ENCODE assay signal across 10 cellular contexts in genomic region chr16:18799500-18799899, GRCh38. TPM values are rescaled to one million over a fixed set of nuclear protein-coding genes. Genes with fewer than 3 reads are reported as not detected.
DNase-seq lines count a peak whose midpoint lies in the region; ATAC-seq, FAIRE-seq and TF ChIP-seq lines count a peak whose summit lies in the region.
"Had no signal": no experiment of that assay in that cellular context is flagged by ENCODE, and none has a peak within 500 bp of the region (broad histone marks: within the 10 kb centered on the region; RNA-seq: fewer than 3 reads in every experiment).

No MANE protein-coding gene starts in this region.

- intact Hi-C loops in left ventricle myocardium inferior (cut with micrococcal nuclease) (no loop called here), right cardiac atrium (cut with DNase I) (no loop called here), upper lobe of right lung (cut with DNase I) (no loop called here), left colon (cut with DNase I, micrococcal nuclease) (no loop called here)

- H3K9me3 Mint-ChIP-seq in activated naive CD8-positive, alpha-beta T cell treated with anti-CD3 and anti-CD28 coated beads for 36 hours = no peaks in the 10 kb centered on the region

- no peak for FAIRE-seq in keratinocyte (lab: Jason Lieb, UNC)

- peak overlapping the region; percentile 94 for H3K4me3 ChIP-seq in left ventricle myocardium inferior
- no peak overlapping the region for H3K4me3 ChIP-seq in right cardiac atrium (ENCODE audit: low read length)
- H3K4me3 ChIP-seq in keratinocyte (ENCODE audit: control insufficient read depth in 2 of 3, extremely low read depth in 1 of 3, insufficient read depth in 2 of 3, low read depth in 1 of 3, low read length in 3 of 3) = peak overlapping the region; percentile 94 to 100 (median 96)
- H3K4me3 ChIP-seq in upper lobe of right lung = peak overlapping the region; percentile 95

- DNase-seq in left ventricle myocardium inferior (no peak), right cardiac atrium (no peak), keratinocyte (ENCODE audit: low read depth, low spot score) (no peak), upper lobe of right lung (no peak), left colon (no peak)
- DNase-seq in activated naive CD8-positive, alpha-beta T cell treated with anti-CD3 and anti-CD28 coated beads for 36 hours = no peak
- DNase-seq: DMS53, NCI-H1417 treated with DMSO at 0.1 percent for 48 hours had no signal

- 70% methylated on average over 3 of the region's 3 CpGs for WGBS in right cardiac atrium

- H3K36me3 Mint-ChIP-seq in activated naive CD8-positive, alpha-beta T cell treated with anti-CD3 and anti-CD28 coated beads for 36 hours = peaks cover 30% of the 10 kb centered on the region

- H3K27ac ChIP-seq in left ventricle myocardium inferior (replicated peaks) = no peak overlapping the region
- no peak overlapping the region for H3K27ac ChIP-seq in right cardiac atrium (ENCODE audit: low read length)
- no peak overlapping the region for H3K27ac ChIP-seq in keratinocyte (ENCODE audit: control insufficient read depth, insufficient read depth, low read length)
- no peak overlapping the region for H3K27ac ChIP-seq in upper lobe of right lung

- no peak for ATAC-seq in right cardiac atrium
- no peak for ATAC-seq in upper lobe of right lung
- ATAC-seq in GM21515 (IDR thresholded peaks at IDR 0.05; ENCODE audit: unreplicated experiment) = no peak
- no peak for ATAC-seq in left colon
- no peak for ATAC-seq in GM21381 (IDR thresholded peaks at IDR 0.05; ENCODE audit: unreplicated experiment)

- dilution Hi-C loops in keratinocyte (cut with MboI; ENCODE audit: extremely low pct_ligation_motif_present, low sequenced_read_pairs) = no loop called here

- peaks cover 56% of the 10 kb centered on the region for H3K79me2 ChIP-seq in keratinocyte (ENCODE audit: control insufficient read depth, insufficient read depth, low read length)

- no peak overlapping the region for H2AFZ ChIP-seq in keratinocyte (ENCODE audit: control insufficient read depth, low read length)

- no peak for TF ChIP-seq CTCF in left ventricle myocardium inferior (IDR thresholded peaks at IDR 0.05; ENCODE audit: borderline replicate concordance)
- no peak for TF ChIP-seq CTCF in keratinocyte (optimal IDR thresholded peaks at IDR 0.05 in 1 of 3, IDR thresholded peaks at IDR 0.05 in 1 of 3, conservative IDR thresholded peaks at IDR 0.05 in 1 of 3; ENCODE audit: extremely low read depth in 1 of 3, insufficient read depth in 2 of 3, low read length in 3 of 3)
- TF ChIP-seq CTCF in upper lobe of right lung (IDR thresholded peaks at IDR 0.05) = no peak

- peak overlapping the region; percentile 94 for H3K4me2 ChIP-seq in keratinocyte (ENCODE audit: control insufficient read depth, extremely low read depth, insufficient read depth, low read depth, low read length)

- H3K9me1 ChIP-seq in keratinocyte (ENCODE audit: control insufficient read depth, extremely low read depth, insufficient read depth, low read length) = no peaks in the 10 kb centered on the region

- H3K9ac ChIP-seq in keratinocyte (ENCODE audit: control insufficient read depth, extremely low read depth, insufficient read depth, low read length) = peak overlapping the region; percentile 95

- H3K27me3 ChIP-seq in left ventricle myocardium inferior (ENCODE audit: low read depth) = no peaks in the 10 kb centered on the region
- H3K27me3 ChIP-seq in right cardiac atrium (ENCODE audit: control insufficient read depth, insufficient read depth) = no peaks in the 10 kb centered on the region
- H3K27me3 ChIP-seq in keratinocyte (ENCODE audit: control insufficient read depth, extremely low read depth, insufficient read depth, low read length) = no peaks in the 10 kb centered on the region
- H3K27me3 ChIP-seq in upper lobe of right lung = no peaks in the 10 kb centered on the region

- H3K4me3 Mint-ChIP-seq in activated naive CD8-positive, alpha-beta T cell treated with anti-CD3 and anti-CD28 coated beads for 36 hours = peak overlapping the region; percentile 98

- H3K27me3 Mint-ChIP-seq in activated naive CD8-positive, alpha-beta T cell treated with anti-CD3 and anti-CD28 coated beads for 36 hours = peaks cover 7% of the 10 kb centered on the region

- peaks cover 5% of the 10 kb centered on the region for H4K20me1 ChIP-seq in keratinocyte (ENCODE audit: control insufficient read depth, extremely low read depth, insufficient read depth, low read length)

- H3K9me3 ChIP-seq in left ventricle myocardium inferior (replicated peaks) (no peaks in the 10 kb centered on the region), right cardiac atrium (ENCODE audit: control insufficient read depth, low read length) (no peaks in the 10 kb centered on the region), keratinocyte (ENCODE audit: control insufficient read depth, low read depth, low read length) (no peaks in the 10 kb centered on the region), upper lobe of right lung (no peaks in the 10 kb centered on the region)

- peak overlapping the region; percentile 96 for H3K27ac Mint-ChIP-seq in activated naive CD8-positive, alpha-beta T cell treated with anti-CD3 and anti-CD28 coated beads for 36 hours

- H3K4me1 Mint-ChIP-seq in activated naive CD8-positive, alpha-beta T cell treated with anti-CD3 and anti-CD28 coated beads for 36 hours = peaks cover 40% of the 10 kb centered on the region

- H3K36me3 ChIP-seq in left ventricle myocardium inferior (peaks cover 33% of the 10 kb centered on the region), keratinocyte (ENCODE audit: control insufficient read depth in 2 of 2, extremely low read depth in 1 of 2, insufficient read depth in 2 of 2, low read length in 2 of 2) (peaks cover 4 to 22% of the 10 kb centered on the region in 2 experiments), upper lobe of right lung (peaks cover 33% of the 10 kb centered on the region)

- H3K4me1 ChIP-seq in left ventricle myocardium inferior (peaks cover 66% of the 10 kb centered on the region), right cardiac atrium (ENCODE audit: control insufficient read depth, insufficient read depth, low read length) (peaks cover 5% of the 10 kb centered on the region), keratinocyte (ENCODE audit: control insufficient read depth, extremely low read depth, insufficient read depth, low read length) (peaks cover 31% of the 10 kb centered on the region), upper lobe of right lung (peaks cover 33% of the 10 kb centered on the region)

RNA-seq across cellular contexts. Expression of gene ARL6IP1, which starts 1.8 kb away (rescaled TPM):
- total RNA-seq in left ventricle myocardium inferior (22.5 TPM), right cardiac atrium (10 to 100 TPM; 25.5 to 37.9 (median 26.9) TPM), upper lobe of right lung (110 TPM), left colon (100 to 1,000 TPM; 139 to 140 TPM)
- polyA plus RNA-seq in right cardiac atrium (32.5 TPM), keratinocyte (105 to 178 TPM (median 124 TPM) in 3 replicates)
- 100 to 1,000 TPM; 102 to 105 TPM for total RNA-seq in activated naive CD8-positive, alpha-beta T cell treated with anti-CD3 and anti-CD28 coated beads for 36 hours
- polyA plus RNA-seq in keratinocyte (2011; ENCODE audit: low read depth) = 38.5 TPM
- 54.7 and 92.6 TPM in 2 replicates for polyA plus RNA-seq in keratinocyte (2011; cell fraction: cytosol; rRNA removed)
- 123 and 150 TPM in 2 replicates for polyA plus RNA-seq in keratinocyte (2011; cell fraction: nucleus; rRNA removed)
- polyA plus RNA-seq in keratinocyte (2012; ENCODE audit: low replicate concordance) = 104 and 107 TPM in 2 replicates
- polyA minus RNA-seq in keratinocyte = 76.6 to 181 TPM (median 110 TPM) in 3 replicates
- 127 TPM for polyA minus RNA-seq in keratinocyte (2011; cell fraction: cytosol; rRNA and poly(A)+ RNA removed)
- 120 and 157 TPM in 2 replicates for polyA minus RNA-seq in keratinocyte (2011; cell fraction: nucleus; rRNA and poly(A)+ RNA removed)

RNA-seq across cellular contexts. Expression of gene RPS15A, which starts 9.4 kb away (rescaled TPM):
- total RNA-seq in left ventricle myocardium inferior (683 TPM), right cardiac atrium (100 to 1,000 TPM; 733 to 867 (median 818) TPM), upper lobe of right lung (983 TPM), left colon (100 to 1,000 TPM; 843 to 969 TPM)
- polyA plus RNA-seq in right cardiac atrium (2,243 TPM), keratinocyte (3,562 to 4,116 TPM (median 3,815 TPM) in 3 replicates)
- total RNA-seq in activated naive CD8-positive, alpha-beta T cell treated with anti-CD3 and anti-CD28 coated beads for 36 hours = 1,000 to 10,000 TPM; 1,879 to 1,890 TPM
- polyA plus RNA-seq in keratinocyte (2011; ENCODE audit: low read depth) = 4,089 TPM
- polyA plus RNA-seq in keratinocyte (2011; cell fraction: cytosol; rRNA removed) = 5,005 and 5,368 TPM in 2 replicates
- 944 and 1,245 TPM in 2 replicates for polyA plus RNA-seq in keratinocyte (2011; cell fraction: nucleus; rRNA removed)
- 2,773 and 3,893 TPM in 2 replicates for polyA plus RNA-seq in keratinocyte (2012; ENCODE audit: low replicate concordance)
- polyA minus RNA-seq in keratinocyte = 556 to 1,508 TPM (median 1,183 TPM) in 3 replicates
- polyA minus RNA-seq in keratinocyte (2011; cell fraction: cytosol; rRNA and poly(A)+ RNA removed) = 381 TPM
- polyA minus RNA-seq in keratinocyte (2011; cell fraction: nucleus; rRNA and poly(A)+ RNA removed) = 90.8 and 203 TPM in 2 replicates
